Comparison of ENCODE assay signal across 25 cellular contexts in genomic region chr10:4307784-4308364, GRCh38.
DNase-seq lines count a peak whose midpoint lies in the region; ATAC-seq and TF ChIP-seq lines count a peak whose summit lies in the region.
"Had no signal": no experiment of that assay in that cellular context is flagged by ENCODE, and none has a peak within 500 bp of the region (broad histone marks: within the 10 kb centered on the region; RNA-seq: fewer than 3 reads in every experiment).

No MANE protein-coding gene starts in this region.

- no peak overlapping the region for H2AFZ ChIP-seq in mammary epithelial cell (ENCODE audit: low read depth, low read length)
- H2AFZ ChIP-seq: GM23338 had no signal

- TF ChIP-seq POLR2A in breast epithelium (IDR thresholded peaks at IDR 0.05) (no peak), testis (IDR thresholded peaks at IDR 0.05) (no peak)

- no peaks in the 10 kb centered on the region for H3K27me3 ChIP-seq in breast epithelium
- H3K27me3 ChIP-seq in mammary epithelial cell (ENCODE audit: insufficient read depth, low read length): no peaks in the 10 kb centered on the region
- no peaks in the 10 kb centered on the region for H3K27me3 ChIP-seq in left lung
- no peaks in the 10 kb centered on the region for H3K27me3 ChIP-seq in testis
- H3K27me3 ChIP-seq: MG63, Peyer's patch, SJSA1 had no signal

- CTCF ChIA-PET in mammary epithelial cell (lab: Charles Lee; ENCODE audit: low non-redundant PET): no interaction called here

- H3K4me1 ChIP-seq in breast epithelium (no peaks in the 10 kb centered on the region), mammary epithelial cell (ENCODE audit: insufficient read depth, low read length) (peaks cover 8% of the 10 kb centered on the region), left lung (no peaks in the 10 kb centered on the region), testis (peaks cover 5% of the 10 kb centered on the region)
- H3K4me1 ChIP-seq: HAP-1, Peyer's patch, SJSA1 had no signal

- no peaks in the 10 kb centered on the region for H4K20me1 ChIP-seq in mammary epithelial cell (ENCODE audit: insufficient read depth, low read length)

- TF ChIP-seq CTCF in breast epithelium (IDR thresholded peaks at IDR 0.05) (no peak), mammary epithelial cell (conservative IDR thresholded peaks at IDR 0.05 in 1 of 2, IDR thresholded peaks at IDR 0.05 in 1 of 2; ENCODE audit: extremely low read depth in 1 of 2, insufficient read depth in 1 of 2, low read depth in 1 of 2, low read length in 2 of 2) (no peak), fibroblast of villous mesenchyme (IDR thresholded peaks at IDR 0.05; ENCODE audit: insufficient read depth, low read depth, low read length) (no peak), left lung (IDR thresholded peaks at IDR 0.05) (no peak), testis (IDR thresholded peaks at IDR 0.05) (no peak)

- H3K4me2 ChIP-seq in mammary epithelial cell (ENCODE audit: insufficient read depth, low read depth, low read length): no peak overlapping the region
- H3K4me2 ChIP-seq: GM23338 had no signal

- H3K79me2 ChIP-seq in mammary epithelial cell (ENCODE audit: insufficient read depth, low read length): no peaks in the 10 kb centered on the region

- peak overlapping the region; percentile 21 to 33 for H3K27ac ChIP-seq in breast epithelium
- no peak overlapping the region for H3K27ac ChIP-seq in mammary epithelial cell (ENCODE audit: insufficient read depth, low read depth, low read length)
- H3K27ac ChIP-seq in left lung: no peak overlapping the region
- H3K27ac ChIP-seq in testis: no peak overlapping the region
- H3K27ac ChIP-seq: Peyer's patch, SJSA1 had no signal

- no peak overlapping the region for H3K9ac ChIP-seq in mammary epithelial cell (ENCODE audit: insufficient read depth, low read length)

- H3K4me3 ChIP-seq in breast epithelium (no peak overlapping the region), mammary epithelial cell (replicated peaks in 1 of 3; ENCODE audit: insufficient read depth in 1 of 3, low read depth in 2 of 3, low read length in 3 of 3) (no peak overlapping the region), fibroblast of villous mesenchyme (ENCODE audit: low read depth, low read length) (no peak overlapping the region), left lung (no peak overlapping the region), testis (no peak overlapping the region)
- H3K4me3 ChIP-seq: GM23338, HAP-1, K562, MG63, Peyer's patch, SJSA1 had no signal

- H3K36me3 ChIP-seq in breast epithelium (no peaks in the 10 kb centered on the region), mammary epithelial cell (ENCODE audit: insufficient read depth, low read length) (no peaks in the 10 kb centered on the region), left lung (no peaks in the 10 kb centered on the region), testis (ENCODE audit: low read depth, missing control alignments) (no peaks in the 10 kb centered on the region)
- H3K36me3 ChIP-seq: HAP-1, MG63, Peyer's patch, SJSA1 had no signal

- intact Hi-C loops in breast epithelium (cut with DNase I; ENCODE audit: low total_unique reads) (no loop called here), mammary epithelial cell (cut with micrococcal nuclease) (no loop called here), left lung (cut with DNase I) (no loop called here), testis (cut with DNase I; ENCODE audit: low total_unique reads) (no loop called here)

- dilution Hi-C loops in mammary epithelial cell (cut with HindIII; ENCODE audit: low sequenced_read_pairs): no loop called here

- DNase-seq in breast epithelium (ENCODE audit: low spot score in 2 of 2) (peak in 1 of 2 donors; percentile 35), mammary epithelial cell (no peak), fibroblast of villous mesenchyme (ENCODE audit: low read depth) (peak; percentile 16), left lung (no peak), testis (peak; percentile 34), NCI-H1417 (lab: John Stamatoyannopoulos, UW) (no peak), glomerular visceral epithelial cell (ENCODE audit: extremely low spot score) (no peak), AML-193 (lab: John Stamatoyannopoulos, UW) (no peak)
- DNase-seq: 8988T; C1 segment of cervical spinal cord; Calu3; CD8-positive, alpha-beta memory T cell; DMS153; MG63; NCI-H1092; NCI-H1436 treated with DMSO at 0.1 percent for 48 hours; NCI-H1930; NCI-H510A; NK-92 treated with Interleukin-12 subunit alpha and Interleukin-12 subunit beta, amount 100 ng/mL, for 24 hours; Peyer's patch had no signal

- in situ Hi-C loops in mammary epithelial cell (cut with MboI; ENCODE audit: low sequenced_read_pairs in 2 of 2): no loop called here

- WGBS in mammary epithelial cell (ENCODE audit: low coverage, missing lambda C conversion rate): 11% methylated on average over 3 of the region's 3 CpGs
- WGBS in testis, 2 donors: 27 to 36% methylated on average over 3 of the region's 3 CpGs

- H3K9me3 ChIP-seq in breast epithelium: no peaks in the 10 kb centered on the region
- H3K9me3 ChIP-seq in mammary epithelial cell (replicated peaks; ENCODE audit: insufficient read depth, low read length): no peaks in the 10 kb centered on the region
- no peaks in the 10 kb centered on the region for H3K9me3 ChIP-seq in left lung
- no peaks in the 10 kb centered on the region for H3K9me3 ChIP-seq in testis
- H3K9me3 ChIP-seq: HAP-1, MG63, Peyer's patch, SJSA1 had no signal

- no TSS peak for BruUV-seq in mammary epithelial cell (replicated peaks; lab: Mats Ljungman, UMichigan)

- peak; percentile 17 for ATAC-seq in left lung
- ATAC-seq: GM23338, HepG2, K562 had no signal

Comparison
In these comparisons a context has a peak if more than half of its experiments do, and no peak if none do; other contexts are left out.
1. H3K27ac ChIP-seq: peak in breast epithelium (2 of 2); none in mammary epithelial cell (single experiment), left lung (0 of 2) and testis (0 of 2).
2. DNase-seq: peak in fibroblast of villous mesenchyme (single experiment) and testis (single experiment); none in mammary epithelial cell (single experiment), left lung (0 of 2), NCI-H1417 (0 of 3), glomerular visceral epithelial cell (single experiment) and AML-193 (0 of 2).